ENCODE assay signal across 8 cellular contexts in genomic region chr2:158953454-158953853, GRCh38. TPM values are rescaled to one million over a fixed set of nuclear protein-coding genes. Genes with fewer than 3 reads are reported as not detected.
A peak's percentile ranks its signal among the peaks of the same experiment; 100 is the strongest.
DNase-seq lines count a peak whose midpoint lies in the region; ATAC-seq and TF ChIP-seq lines count a peak whose summit lies in the region.

No MANE protein-coding gene starts in this region.

- no peaks in the 10 kb centered on the region for H3K27me3 ChIP-seq in brain microvascular endothelial cell (replicated peaks)
- no peaks in the 10 kb centered on the region for H3K27me3 ChIP-seq in thoracic aorta (replicated peaks; ENCODE audit: insufficient read depth)

- no peaks in the 10 kb centered on the region for H3K36me3 ChIP-seq in brain microvascular endothelial cell (replicated peaks)
- H3K36me3 ChIP-seq in thoracic aorta, result no peaks in the 10 kb centered on the region

- in situ Hi-C loops in brain microvascular endothelial cell (cut with HindIII; ENCODE audit: low pct_ligation_motif_present, low sequenced_read_pairs), result loop anchor here (25.0 kb wide), 1 partner anchor 109 kb away; no protein-coding TSS in a partner anchor

- no peaks in the 10 kb centered on the region for H3K9me3 ChIP-seq in thoracic aorta

- no peak for TF ChIP-seq CTCF in brain microvascular endothelial cell (IDR thresholded peaks at IDR 0.05; ENCODE audit: low read depth, low read length, missing control alignments)
- no peak for TF ChIP-seq CTCF in thoracic aorta (IDR thresholded peaks at IDR 0.05)

- DNase-seq in NCI-H2029 (lab: John Stamatoyannopoulos, UW), result peak; percentile 12
- no peak for DNase-seq in NCI-H2029 treated with DMSO at 0.1 percent for 48 hours (lab: John Stamatoyannopoulos, UW)
- DNase-seq in brain microvascular endothelial cell, result peak; percentile 71
- DNase-seq in kidney glomerular epithelial cell (lab: John Stamatoyannopoulos, UW), result peak; percentile 49
- DNase-seq in thoracic aorta (ENCODE audit: low spot score), result no peak
- DNase-seq in NCI-H146 treated with DMSO at 0.1 percent for 48 hours (lab: John Stamatoyannopoulos, UW; ENCODE audit: unreplicated experiment), result no peak
- no peak for DNase-seq in amniotic stem cell (lab: John Stamatoyannopoulos, UW)

- peak overlapping the region; percentile 84 for H3K27ac ChIP-seq in brain microvascular endothelial cell
- peak overlapping the region; percentile 1 to 73 for H3K27ac ChIP-seq in thoracic aorta

- no peak for ATAC-seq in thoracic aorta (ENCODE audit: insufficient number of reproducible peaks, low FRiP score, low read depth)
- ATAC-seq in HG03565 (IDR thresholded peaks at IDR 0.05; ENCODE audit: unreplicated experiment), result no peak

- H3K4me3 ChIP-seq in brain microvascular endothelial cell (ENCODE audit: low read depth, low read length) (no peak overlapping the region), thoracic aorta (no peak overlapping the region)

- H3K4me1 ChIP-seq in thoracic aorta (ENCODE audit: control insufficient read depth in 1 of 2, low read depth in 2 of 2), result peaks cover 20% of the 10 kb centered on the region in 2 donors

RNA-seq across cellular contexts. Expression of gene TANC1, which starts 15.0 kb away (rescaled TPM):
- 10 to 100 TPM; 70.1 to 86.1 TPM for total RNA-seq in thoracic aorta

Comparison
In these comparisons a context has a peak if more than half of its experiments do, and no peak if none do; other contexts are left out.
1. DNase-seq: peak in NCI-H2029 (single experiment), brain microvascular endothelial cell (single experiment) and kidney glomerular epithelial cell (single experiment); none in NCI-H2029 treated with DMSO at 0.1 percent for 48 hours (single experiment), thoracic aorta (single experiment), NCI-H146 treated with DMSO at 0.1 percent for 48 hours (single experiment) and amniotic stem cell (single experiment).